ENCODE assay signal across 9 cellular contexts in genomic region chr1:43388613-43389012, GRCh38. TPM values are rescaled to one million over a fixed set of nuclear protein-coding genes. Genes with fewer than 3 reads are reported as not detected.
DNase-seq lines count a peak whose midpoint lies in the region; ATAC-seq and TF ChIP-seq lines count a peak whose summit lies in the region.
"Had no signal": no experiment of that assay in that cellular context is flagged by ENCODE, and none has a peak within 500 bp of the region (broad histone marks: within the 10 kb centered on the region; RNA-seq: fewer than 3 reads in every experiment).

No MANE protein-coding gene starts in this region.

- intact Hi-C loops in naive thymus-derived CD4-positive, alpha-beta T cell (cut with micrococcal nuclease) = loop anchor here (1.0 to 10.0 kb wide), 4 partner anchors 20 to 266 kb away; partner anchors contain the start of genes CDC20 (in 2 of the 2), ELOVL1 (in 2 of the 2), CFAP57 (in 1 of the 2) and EBNA1BP2 (in 1 of the 2)

- H3K4me3 Mint-ChIP-seq in central memory CD8-positive, alpha-beta T cell = peak overlapping the region; percentile 100
- peak overlapping the region; percentile 95 to 100 (median 100) for H3K4me3 Mint-ChIP-seq in naive thymus-derived CD4-positive, alpha-beta T cell

- peak overlapping the region; percentile 49; the same call in 1 of the 2 replicates for H3K9ac ChIP-seq in KMS-11

- no peaks in the 10 kb centered on the region; the same call in 1 of the 2 replicates for H3K36me3 ChIP-seq in KMS-11 (ENCODE audit: insufficient read depth)
- H3K36me3 ChIP-seq in naive thymus-derived CD4-positive, alpha-beta T cell (ENCODE audit: control insufficient read depth in 2 of 3, insufficient read depth in 3 of 3, low read length in 3 of 3) = peaks cover 22 to 49% (median 26%) of the 10 kb centered on the region in 3 experiments

- H3K9me3 Mint-ChIP-seq in central memory CD8-positive, alpha-beta T cell = no peaks in the 10 kb centered on the region
- H3K9me3 Mint-ChIP-seq in naive thymus-derived CD4-positive, alpha-beta T cell = no peaks in the 10 kb centered on the region

- H3K27ac Mint-ChIP-seq in central memory CD8-positive, alpha-beta T cell (ENCODE audit: low read depth) = peak overlapping the region; percentile 17
- peak overlapping the region; percentile 80 to 100 (median 98) for H3K27ac Mint-ChIP-seq in naive thymus-derived CD4-positive, alpha-beta T cell

- no peaks in the 10 kb centered on the region for H3K27me3 Mint-ChIP-seq in central memory CD8-positive, alpha-beta T cell
- H3K27me3 Mint-ChIP-seq in naive thymus-derived CD4-positive, alpha-beta T cell = no peaks in the 10 kb centered on the region

- H3K4me1 ChIP-seq in KMS-11 (ENCODE audit: low read depth, poor library complexity, severe bottlenecking) = peaks cover 19% of the 10 kb centered on the region
- peaks cover 20 to 21% of the 10 kb centered on the region in 2 donors for H3K4me1 ChIP-seq in naive thymus-derived CD4-positive, alpha-beta T cell (ENCODE audit: control insufficient read depth in 2 of 2, insufficient read depth in 2 of 2, low read length in 2 of 2)

- peaks cover 33% of the 10 kb centered on the region for H3K79me2 ChIP-seq in KMS-11 (ENCODE audit: insufficient read depth, low read depth)

- peak overlapping the region; percentile 88; the same call in 1 of the 2 replicates for H2AFZ ChIP-seq in KMS-11 (ENCODE audit: low read depth)

- POLR2A ChIA-PET in naive thymus-derived CD4-positive, alpha-beta T cell (lab: Charles Lee) = interaction anchor here (1.1 to 3.8 kb wide), 5 partner anchors 11 to 66 kb away, joined by 3 to 23 read pairs (median 6); partner anchors contain the start of genes CDC20 and ELOVL1

- no peaks in the 10 kb centered on the region for H3K9me3 ChIP-seq in naive thymus-derived CD4-positive, alpha-beta T cell (ENCODE audit: control insufficient read depth in 2 of 3, low read length in 3 of 3)

- no peaks in the 10 kb centered on the region for H3K27me3 ChIP-seq in KMS-11 (ENCODE audit: insufficient read depth, low read depth)
- H3K27me3 ChIP-seq in naive thymus-derived CD4-positive, alpha-beta T cell (ENCODE audit: control insufficient read depth in 2 of 2, insufficient read depth in 2 of 2, low read length in 2 of 2) = no peaks in the 10 kb centered on the region

- no peaks in the 10 kb centered on the region for H4K20me1 ChIP-seq in KMS-11 (ENCODE audit: insufficient read depth)

- H3K4me3 ChIP-seq in AG10803 (ENCODE audit: low read length) (peak overlapping the region; percentile 99), KMS-11 (IDR thresholded peaks at IDR 0.05; ENCODE audit: insufficient read depth, low read depth, low read length) (no peak overlapping the region)
- H3K4me3 ChIP-seq in naive thymus-derived CD4-positive, alpha-beta T cell (ENCODE audit: low read length) = peak overlapping the region; percentile 96

- in situ Hi-C loops in ACHN (cut with HindIII; ENCODE audit: low pct_ligation_motif_present, low pct_unique_long_range_greater_than_20kb, low sequenced_read_pairs) = loop anchor here (25.0 kb wide), 1 partner anchor 151 kb away; no protein-coding TSS in a partner anchor

- no peak overlapping the region; the same call in 1 of the 2 replicates for H3K27ac ChIP-seq in KMS-11
- H3K27ac ChIP-seq in naive thymus-derived CD4-positive, alpha-beta T cell (ENCODE audit: low read depth, low read length) = peak overlapping the region; percentile 93

- DNase-seq in AG10803 (ENCODE audit: low read depth) (no peak), ureter (ENCODE audit: low spot score) (no peak), ACHN (no peak), SKM-1 (lab: John Stamatoyannopoulos, UW; ENCODE audit: unreplicated experiment) (no peak), kidney glomerular epithelial cell (lab: John Stamatoyannopoulos, UW) (no peak)
- no peak for DNase-seq in central memory CD8-positive, alpha-beta T cell (ENCODE audit: low spot score in 2 of 2)
- DNase-seq in naive thymus-derived CD4-positive, alpha-beta T cell = no peak

- peaks cover 40% of the 10 kb centered on the region for H3K4me1 Mint-ChIP-seq in central memory CD8-positive, alpha-beta T cell
- peaks cover 41 to 65% (median 52%) of the 10 kb centered on the region in 7 donors for H3K4me1 Mint-ChIP-seq in naive thymus-derived CD4-positive, alpha-beta T cell

- CTCF ChIA-PET in naive thymus-derived CD4-positive, alpha-beta T cell (lab: Charles Lee) = interaction anchor here (1.0 to 1.9 kb wide), 2 partner anchors 26 to 161 kb away, joined by 3 to 6 read pairs; no protein-coding TSS in a partner anchor

- TF ChIP-seq CTCF in AG10803 (conservative IDR thresholded peaks at IDR 0.05; ENCODE audit: low read length) = no peak
- no peak for TF ChIP-seq CTCF in KMS-11 (conservative IDR thresholded peaks at IDR 0.05; ENCODE audit: low read depth, low read length)

- no peak for ATAC-seq in central memory CD8-positive, alpha-beta T cell (replicated peaks; ENCODE audit: extremely low read depth, poor library complexity, severe bottlenecking)
- no peak for ATAC-seq in naive thymus-derived CD4-positive, alpha-beta T cell

- H3K4me2 ChIP-seq in KMS-11 = peak overlapping the region; percentile 93

- H3K36me3 Mint-ChIP-seq in central memory CD8-positive, alpha-beta T cell (ENCODE audit: insufficient read depth) = peaks cover 27% of the 10 kb centered on the region
- H3K36me3 Mint-ChIP-seq in naive thymus-derived CD4-positive, alpha-beta T cell = peaks cover 10 to 28% (median 17%) of the 10 kb centered on the region in 5 donors

RNA-seq across cellular contexts. Expression of gene MED8, which starts 1.0 kb away (rescaled TPM):
- total RNA-seq in naive thymus-derived CD4-positive, alpha-beta T cell = 10 to 100 TPM; 14.5 to 37.8 (median 30.1) TPM
- polyA plus RNA-seq in naive thymus-derived CD4-positive, alpha-beta T cell = 10 to 100 TPM; 28.8 to 53.8 TPM
- total RNA-seq in ureter = 30.0 TPM

RNA-seq across cellular contexts. Expression of gene SZT2, which starts 1.1 kb away (rescaled TPM):
- total RNA-seq in naive thymus-derived CD4-positive, alpha-beta T cell = 100 to 1,000 TPM in 4 of 5 experiments, 10 to 100 TPM in 1; 80.5 to 153 (median 131) TPM
- polyA plus RNA-seq in naive thymus-derived CD4-positive, alpha-beta T cell = 1 to 10 TPM; 4.4 to 8.9 TPM
- 105 TPM for total RNA-seq in ureter

RNA-seq across cellular contexts. Expression of gene ELOVL1, which starts 20.8 kb away (rescaled TPM):
- total RNA-seq in naive thymus-derived CD4-positive, alpha-beta T cell = 10 to 100 TPM; 25.9 to 65.3 (median 32.3) TPM
- 10 to 100 TPM; 46.8 to 55.1 TPM for polyA plus RNA-seq in naive thymus-derived CD4-positive, alpha-beta T cell
- total RNA-seq in ureter = 135 TPM

RNA-seq across cellular contexts. Expression of gene CDC20, which starts 29.8 kb away (rescaled TPM):
- total RNA-seq in naive thymus-derived CD4-positive, alpha-beta T cell = 100 to 1,000 TPM in 1 of 5 experiments, 1 to 10 TPM in 1, under 1 TPM in 3; 0.38 to 101 (median 0.78) TPM
- polyA plus RNA-seq in naive thymus-derived CD4-positive, alpha-beta T cell = not detected
- total RNA-seq in ureter = 2.0 TPM

RNA-seq across cellular contexts. Expression of gene MPL, which starts 51.0 kb away (rescaled TPM):
- under 1 TPM in 2 of 5 experiments, not detected in 3; 0.21 to 0.98 TPM for total RNA-seq in naive thymus-derived CD4-positive, alpha-beta T cell
- not detected for polyA plus RNA-seq in naive thymus-derived CD4-positive, alpha-beta T cell
- total RNA-seq in ureter = 0.55 TPM
- total RNA-seq: NCI-H460 had no signal
